ENCODE assay signal across 16 cellular contexts in genomic region chr19:49573451-49573850, GRCh38. TPM values are rescaled to one million over a fixed set of nuclear protein-coding genes. Genes with fewer than 3 reads are reported as not detected.
DNase-seq lines count a peak whose midpoint lies in the region; ATAC-seq and TF ChIP-seq lines count a peak whose summit lies in the region.
"Had no signal": no experiment of that assay in that cellular context is flagged by ENCODE, and none has a peak within 500 bp of the region (broad histone marks: within the 10 kb centered on the region; RNA-seq: fewer than 3 reads in every experiment).

No MANE protein-coding gene starts in this region.

- no peaks in the 10 kb centered on the region for H3K27me3 Mint-ChIP-seq in activated naive CD4-positive, alpha-beta T cell treated with anti-CD3 and anti-CD28 coated beads, Interleukin-2, amount 10 ng/mL, durations not matched to agents 7 days and 5 days
- no peaks in the 10 kb centered on the region for H3K27me3 Mint-ChIP-seq in activated CD4-positive, alpha-beta memory T cell treated with anti-CD3 and anti-CD28 coated beads for 36 hours

- H3K4me1 Mint-ChIP-seq in activated naive CD4-positive, alpha-beta T cell treated with anti-CD3 and anti-CD28 coated beads, Interleukin-2, amount 10 ng/mL, durations not matched to agents 7 days and 5 days, result peaks cover 67% of the 10 kb centered on the region
- peaks cover 30% of the 10 kb centered on the region for H3K4me1 Mint-ChIP-seq in activated CD4-positive, alpha-beta memory T cell treated with anti-CD3 and anti-CD28 coated beads for 36 hours (ENCODE audit: low read depth)

- H3K4me3 Mint-ChIP-seq in activated naive CD4-positive, alpha-beta T cell treated with anti-CD3 and anti-CD28 coated beads, Interleukin-2, amount 10 ng/mL, durations not matched to agents 7 days and 5 days, result no peak overlapping the region
- H3K4me3 Mint-ChIP-seq in activated CD4-positive, alpha-beta memory T cell treated with anti-CD3 and anti-CD28 coated beads for 36 hours, result no peak overlapping the region

- peak overlapping the region; percentile 38 to 79 (median 69) for H3K9ac ChIP-seq in skeletal muscle tissue (ENCODE audit: low read depth in 1 of 3, low read length in 3 of 3)

- no peak for ATAC-seq in HG02588 (IDR thresholded peaks at IDR 0.05; ENCODE audit: unreplicated experiment)
- ATAC-seq: Panc1 had no signal

- H3K4me3 ChIP-seq in fibroblast of mammary gland (ENCODE audit: control insufficient read depth, low read depth, low read length), result no peak overlapping the region
- peak overlapping the region; percentile 23 to 29 (median 27) for H3K4me3 ChIP-seq in skeletal muscle tissue (ENCODE audit: low read length in 3 of 3)
- H3K4me3 ChIP-seq: BLaER1 treated with 17β-estradiol and CSF1 and Interleukin-3, amounts not matched to agents 10 nM and 100 nM; MG63 had no signal

- peak overlapping the region; percentile 93 for H3K27ac ChIP-seq in skeletal muscle tissue (ENCODE audit: low read depth, low read length)

- CTCF ChIA-PET in activated naive CD4-positive, alpha-beta T cell treated with anti-CD3 and anti-CD28 coated beads, Interleukin-2, amount 10 ng/mL, durations not matched to agents 7 days and 5 days (lab: Charles Lee), result no interaction called here
- CTCF ChIA-PET in activated CD4-positive, alpha-beta memory T cell treated with anti-CD3 and anti-CD28 coated beads for 36 hours (lab: Charles Lee), result interaction anchor here (0.6 to 6.9 kb wide), 3 partner anchors 12 to 66 kb away, joined by 3 to 202 read pairs (median 171); no protein-coding TSS in a partner anchor

- DNase-seq in activated naive CD4-positive, alpha-beta T cell treated with anti-CD3 and anti-CD28 coated beads, Interleukin-2, amount 10 ng/mL, durations not matched to agents 7 days and 5 days, result no peak
- no peak for DNase-seq in activated naive CD4-positive, alpha-beta T cell (lab: John Stamatoyannopoulos, UW)
- DNase-seq in activated CD4-positive, alpha-beta memory T cell treated with anti-CD3 and anti-CD28 coated beads for 36 hours, result no peak
- DNase-seq in fibroblast of mammary gland (ENCODE audit: low read depth), result peak; percentile 53
- no peak for DNase-seq in SIG-M5 (lab: John Stamatoyannopoulos, UW)
- no peak for DNase-seq in GM10266 (ENCODE audit: extremely low spot score)
- DNase-seq: DMS153, MG63, NCI-H1092 treated with DMSO at 0.1 percent for 48 hours, NCI-H2081 treated with DMSO at 0.1 percent for 48 hours, NCI-H510A, SHP77 had no signal

- POLR2A ChIA-PET in activated CD4-positive, alpha-beta memory T cell treated with anti-CD3 and anti-CD28 coated beads for 36 hours (lab: Charles Lee), result interaction anchor here (1.2 kb wide), 1 partner anchor 74 kb away, joined by 4 read pairs; no protein-coding TSS in a partner anchor

- H3K4me1 ChIP-seq in skeletal muscle tissue (ENCODE audit: control insufficient read depth in 3 of 3, insufficient read depth in 3 of 3, low read length in 3 of 3), result peaks cover 44 to 53% (median 45%) of the 10 kb centered on the region in 3 donors

- no peaks in the 10 kb centered on the region for H3K9me3 Mint-ChIP-seq in activated naive CD4-positive, alpha-beta T cell treated with anti-CD3 and anti-CD28 coated beads, Interleukin-2, amount 10 ng/mL, durations not matched to agents 7 days and 5 days
- H3K9me3 Mint-ChIP-seq in activated CD4-positive, alpha-beta memory T cell treated with anti-CD3 and anti-CD28 coated beads for 36 hours, result no peaks in the 10 kb centered on the region

- peaks cover 9 to 17% (median 12%) of the 10 kb centered on the region in 3 donors for H3K36me3 ChIP-seq in skeletal muscle tissue (ENCODE audit: control insufficient read depth in 3 of 3, insufficient read depth in 3 of 3, low read length in 3 of 3)

- H3K9me3 ChIP-seq in skeletal muscle tissue (ENCODE audit: control insufficient read depth in 3 of 3, low read length in 3 of 3), result no peaks in the 10 kb centered on the region
- H3K9me3 ChIP-seq: BLaER1 treated with 17β-estradiol and CSF1 and Interleukin-3, amounts not matched to agents 10 nM and 100 nM; MG63 had no signal

- H3K27ac Mint-ChIP-seq in activated naive CD4-positive, alpha-beta T cell treated with anti-CD3 and anti-CD28 coated beads, Interleukin-2, amount 10 ng/mL, durations not matched to agents 7 days and 5 days, result peak overlapping the region; percentile 37
- peak overlapping the region; percentile 5 for H3K27ac Mint-ChIP-seq in activated CD4-positive, alpha-beta memory T cell treated with anti-CD3 and anti-CD28 coated beads for 36 hours

- H3K27me3 ChIP-seq in skeletal muscle tissue (ENCODE audit: control insufficient read depth in 3 of 3, insufficient read depth in 3 of 3, low read length in 3 of 3), result no peaks in the 10 kb centered on the region
- H3K27me3 ChIP-seq: BLaER1 treated with 17β-estradiol and CSF1 and Interleukin-3, amounts not matched to agents 10 nM and 100 nM; MG63 had no signal

- intact Hi-C loops in activated CD4-positive, alpha-beta memory T cell treated with anti-CD3 and anti-CD28 coated beads for 36 hours (cut with micrococcal nuclease), result no loop called here

- no peak for TF ChIP-seq CTCF in fibroblast of mammary gland (conservative IDR thresholded peaks at IDR 0.05; ENCODE audit: control insufficient read depth, insufficient read depth, low read depth, low read length)
- no peak for TF ChIP-seq CTCF in GM10266 (IDR thresholded peaks at IDR 0.05; ENCODE audit: control insufficient read depth, insufficient read depth, low read depth, missing control alignments)

- H3K36me3 Mint-ChIP-seq in activated naive CD4-positive, alpha-beta T cell treated with anti-CD3 and anti-CD28 coated beads, Interleukin-2, amount 10 ng/mL, durations not matched to agents 7 days and 5 days, result peaks cover 33% of the 10 kb centered on the region
- peaks cover 5% of the 10 kb centered on the region for H3K36me3 Mint-ChIP-seq in activated CD4-positive, alpha-beta memory T cell treated with anti-CD3 and anti-CD28 coated beads for 36 hours

RNA-seq across cellular contexts. Expression of gene NOSIP, which starts 6.9 kb away (rescaled TPM):
- 10 to 100 TPM; 80.3 to 84.3 TPM for total RNA-seq in activated CD4-positive, alpha-beta memory T cell treated with anti-CD3 and anti-CD28 coated beads for 36 hours
- total RNA-seq in skeletal muscle tissue, result 73.1 TPM

RNA-seq across cellular contexts. Expression of gene PRRG2, which starts 7.7 kb away (rescaled TPM):
- 1 to 10 TPM in 1 of 2 experiments, under 1 TPM in 1; 0.85 to 1.5 TPM for total RNA-seq in activated CD4-positive, alpha-beta memory T cell treated with anti-CD3 and anti-CD28 coated beads for 36 hours
- not detected for total RNA-seq in skeletal muscle tissue

RNA-seq across cellular contexts. Expression of gene PRR12, which starts 17.5 kb away (rescaled TPM):
- 10 to 100 TPM; 19.9 to 22.4 TPM for total RNA-seq in activated CD4-positive, alpha-beta memory T cell treated with anti-CD3 and anti-CD28 coated beads for 36 hours
- 3.1 TPM for total RNA-seq in skeletal muscle tissue

RNA-seq across cellular contexts. Expression of gene RCN3, which starts 45.6 kb away (rescaled TPM):
- total RNA-seq in activated CD4-positive, alpha-beta memory T cell treated with anti-CD3 and anti-CD28 coated beads for 36 hours, result 1 to 10 TPM; 6.3 to 6.5 TPM
- 48.5 TPM for total RNA-seq in skeletal muscle tissue
